Comparison of ENCODE assay signal across 8 cellular contexts in the genomic region with DNA sequence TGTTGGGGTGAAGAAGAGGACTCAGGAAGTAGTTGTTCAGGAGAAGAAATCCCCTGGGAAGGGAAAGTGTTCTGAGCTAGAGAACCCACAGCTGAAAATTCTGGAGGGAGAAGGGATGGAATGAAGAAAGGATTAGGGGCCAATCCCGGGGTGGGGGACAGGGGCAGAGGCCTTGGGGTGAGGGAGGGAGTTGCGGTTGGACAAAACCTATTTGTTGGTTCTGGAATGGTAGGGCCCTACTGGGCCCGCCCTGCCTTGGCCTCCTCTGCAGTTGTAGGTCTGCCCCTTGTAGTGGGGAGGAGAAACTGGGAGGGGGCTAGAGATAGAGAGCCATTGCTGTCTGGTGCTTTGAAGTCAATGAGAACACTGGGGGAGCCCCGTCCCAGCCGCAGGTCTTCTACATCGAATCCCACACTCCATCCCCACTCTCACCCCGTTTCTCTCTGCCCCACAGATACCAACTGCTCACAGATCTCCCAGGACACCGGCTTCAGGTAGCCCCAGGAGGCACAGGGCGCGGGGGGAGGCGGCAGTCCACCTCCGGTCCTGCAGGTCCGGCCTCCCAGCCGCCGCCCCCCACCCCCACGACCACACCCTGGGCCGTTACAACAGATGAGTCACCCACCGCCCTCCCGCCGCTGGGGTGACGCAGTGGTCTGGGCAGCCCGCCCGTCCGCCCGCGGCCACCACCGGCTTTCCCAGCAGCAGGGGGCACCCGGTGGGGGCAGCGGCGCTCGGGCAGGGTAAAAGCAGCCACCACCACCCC. TPM values are rescaled to one million over a fixed set of nuclear protein-coding genes. Genes with fewer than 3 reads are reported as not detected.
A peak's percentile ranks its signal among the peaks of the same experiment; 100 is the strongest.
DNase-seq lines count a peak whose midpoint lies in the region; ATAC-seq, FAIRE-seq and TF ChIP-seq lines count a peak whose summit lies in the region.

No MANE protein-coding gene starts in this region.

- intact Hi-C loops in tibial artery (cut with DNase I; ENCODE audit: low total_unique reads) = loop anchor here (5.0 to 10.0 kb wide), 2 partner anchors 69 to 158 kb away; a partner anchor contains a TSS

- no peak for TF ChIP-seq EP300 in gastroesophageal sphincter (IDR thresholded peaks at IDR 0.05)

- FAIRE-seq in RCC 7860 (lab: Jason Lieb, UNC) = no peak

- H3K4me2 ChIP-seq in BLaER1 = peak overlapping the region; percentile 88

- peaks cover 59% of the 10 kb centered on the region for H3K4me1 ChIP-seq in BLaER1
- peaks cover 0 to 63% (median 5%) of the 10 kb centered on the region in 3 donors for H3K4me1 ChIP-seq in gastroesophageal sphincter
- H3K4me1 ChIP-seq in tibial artery = peaks cover 0 to 42% (median 32%) of the 10 kb centered on the region in 4 donors

- H3K27me3 ChIP-seq in BLaER1 = no peaks in the 10 kb centered on the region
- H3K27me3 ChIP-seq in gastroesophageal sphincter = no peaks in the 10 kb centered on the region
- no peaks in the 10 kb centered on the region for H3K27me3 ChIP-seq in tibial artery

- peak; percentile 88 for DNase-seq in HCEC 1CT
- DNase-seq in RCC 7860 (ENCODE audit: low spot score) = peak; percentile 93
- DNase-seq in activated naive CD4-positive, alpha-beta T cell (lab: John Stamatoyannopoulos, UW) = peak in 3 of 4 experiments; percentile 37 to 56 (median 43)
- peak; percentile 82 for DNase-seq in omental fat pad (ENCODE audit: low spot score)
- DNase-seq in tibial artery = peak; percentile 92 to 96

- H4K20me1 ChIP-seq in BLaER1 = peaks cover 52% of the 10 kb centered on the region

- H3K27ac ChIP-seq in BLaER1 = peak overlapping the region; percentile 96
- peak overlapping the region; percentile 90 to 96 (median 94) for H3K27ac ChIP-seq in gastroesophageal sphincter
- peak overlapping the region; percentile 94 to 97 for H3K27ac ChIP-seq in tibial artery

- H3K4me3 ChIP-seq in BLaER1 (peak overlapping the region; percentile 96), gastroesophageal sphincter (peak overlapping the region; percentile 86 to 96), tibial artery (peak overlapping the region; percentile 86 to 99)

- TF ChIP-seq POLR2A in gastroesophageal sphincter (IDR thresholded peaks at IDR 0.05) = peak in 1 of 2 donors; percentile 52

- peak overlapping the region; percentile 96 for H3K9ac ChIP-seq in BLaER1

- peak; percentile 83 for ATAC-seq in gastroesophageal sphincter
- ATAC-seq in omental fat pad (ENCODE audit: low FRiP score) = peak; percentile 66
- ATAC-seq in HG02571 (IDR thresholded peaks at IDR 0.05; ENCODE audit: unreplicated experiment) = no peak

- peak in 1 of 4 experiments; percentile 26 for TF ChIP-seq CTCF in gastroesophageal sphincter (IDR thresholded peaks at IDR 0.05)
- no peak for TF ChIP-seq CTCF in omental fat pad (IDR thresholded peaks at IDR 0.05)
- peak in 1 of 2 experiments; percentile 20 for TF ChIP-seq CTCF in tibial artery (IDR thresholded peaks at IDR 0.05)

- WGBS in gastroesophageal sphincter (ENCODE audit: low coverage in 1 of 2), 2 donors = 3% methylated on average over 3 to 6 of the region's 31 CpGs

- H3K36me3 ChIP-seq in BLaER1 = peaks cover 57% of the 10 kb centered on the region
- peaks cover 0 to 19% of the 10 kb centered on the region in 2 donors for H3K36me3 ChIP-seq in gastroesophageal sphincter
- H3K36me3 ChIP-seq in tibial artery = peaks cover 11 to 16% (median 16%) of the 10 kb centered on the region in 3 donors

- no peaks in the 10 kb centered on the region for H3K9me3 ChIP-seq in BLaER1
- no peaks in the 10 kb centered on the region for H3K9me3 ChIP-seq in gastroesophageal sphincter
- no peaks in the 10 kb centered on the region for H3K9me3 ChIP-seq in tibial artery

RNA-seq across cellular contexts. Expression of a gene that starts 1.1 kb away (rescaled TPM):
- total RNA-seq in gastroesophageal sphincter (100 to 1,000 TPM in 3 of 4 donors, 10 to 100 TPM in 1; 75.3 to 239 (median 217) TPM), omental fat pad (100 to 1,000 TPM; 242 to 569 (median 258) TPM)

RNA-seq across cellular contexts. Expression of a gene that starts 21.2 kb away (rescaled TPM):
- total RNA-seq in gastroesophageal sphincter (under 1 TPM in 2 of 4 donors, not detected in 2; 0.35 to 0.62 TPM), omental fat pad (10 to 100 TPM in 1 of 4 donors, 1 to 10 TPM in 2, not detected in 1; 4.3 to 11.0 (median 9.4) TPM)

RNA-seq across cellular contexts. Expression of a gene that starts 24.2 kb away (rescaled TPM):
- total RNA-seq in gastroesophageal sphincter = under 1 TPM in 2 of 4 donors, not detected in 2; 0.27 to 0.81 TPM
- 1 to 10 TPM in 1 of 4 donors, under 1 TPM in 2, not detected in 1; 0.84 to 5.3 (median 0.95) TPM for total RNA-seq in omental fat pad

RNA-seq across cellular contexts. Expression of a gene that starts 29.8 kb away (rescaled TPM):
- not detected for total RNA-seq in gastroesophageal sphincter
- 1 to 10 TPM in 2 of 4 donors, under 1 TPM in 1, not detected in 1; 0.56 to 7.2 (median 1.0) TPM for total RNA-seq in omental fat pad

Comparison
In these comparisons a context has a peak if more than half of its experiments do, and no peak if none do; other contexts are left out.
1. DNase-seq: peak in every context shown above with its lines; median percentile 94 in tibial artery; 93 in RCC 7860; 88 in HCEC 1CT; 82 in omental fat pad; 43 in activated naive CD4-positive, alpha-beta T cell.